In the genomic region with DNA sequence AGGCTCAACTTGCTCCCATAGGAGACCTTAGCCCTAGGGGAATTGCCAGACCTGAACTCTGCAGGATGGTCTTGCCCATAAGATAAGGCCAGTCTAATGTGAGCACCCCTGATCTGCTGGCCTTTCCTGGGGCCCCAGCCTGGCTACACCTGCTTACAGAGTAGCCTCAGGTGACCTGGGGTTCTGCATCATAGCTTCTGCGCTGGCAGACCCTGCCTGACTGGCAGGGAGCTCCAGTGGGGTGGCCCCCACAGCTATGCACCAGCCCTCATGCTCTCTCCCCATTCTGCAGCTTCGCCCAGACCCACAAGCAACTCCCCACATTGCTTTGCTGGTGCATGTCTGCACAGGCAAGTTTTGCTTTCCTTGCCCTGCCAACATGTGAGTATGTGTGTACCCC, we compare ENCODE assay signal across 1 cellular context.
TF ChIP-seq lines count a peak whose summit lies in the region.

No MANE protein-coding gene starts in this region.

TF ChIP-seq in H1, 55 proteins besides CTCF, POLR2A, EP300 and RAD21:
- TF ChIP-seq CHD7 (IDR thresholded peaks at IDR 0.05; ENCODE audit: insufficient replicate concordance, low read length), result no peak
- no peak for TF ChIP-seq TAF1 (IDR thresholded peaks at IDR 0.05; ENCODE audit: low read depth, low read length)
- no peak for TF ChIP-seq PHF8 (conservative IDR thresholded peaks at IDR 0.05; ENCODE audit: low read depth, low read length)
- TF ChIP-seq BACH1 (IDR thresholded peaks at IDR 0.05; ENCODE audit: low read length), result no peak
- TF ChIP-seq, protein P1, sequence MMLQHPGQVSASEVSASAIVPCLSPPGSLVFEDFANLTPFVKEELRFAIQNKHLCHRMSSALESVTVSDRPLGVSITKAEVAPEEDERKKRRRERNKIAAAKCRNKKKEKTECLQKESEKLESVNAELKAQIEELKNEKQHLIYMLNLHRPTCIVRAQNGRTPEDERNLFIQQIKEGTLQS (IDR thresholded peaks at IDR 0.05; ENCODE audit: insufficient read depth, low read depth, low read length), result no peak
- no peak for TF ChIP-seq TAF7 (optimal IDR thresholded peaks at IDR 0.05; ENCODE audit: borderline replicate concordance, low read depth, low read length)
- TF ChIP-seq NRF1 (IDR thresholded peaks at IDR 0.05; ENCODE audit: low read depth, low read length), result no peak
- no peak for TF ChIP-seq SP2 (IDR thresholded peaks at IDR 0.05; ENCODE audit: low read length)
- TF ChIP-seq POLR2AphosphoS5 (IDR thresholded peaks at IDR 0.05; ENCODE audit: low read depth, low read length), result no peak
- TF ChIP-seq BCL11A (IDR thresholded peaks at IDR 0.05; ENCODE audit: low read depth in 2 of 2, low read length in 2 of 2), result no peak
- TF ChIP-seq SP4 (IDR thresholded peaks at IDR 0.05; ENCODE audit: low read length), result no peak
- no peak for TF ChIP-seq JUN (IDR thresholded peaks at IDR 0.05; ENCODE audit: low read depth, low read length)
- TF ChIP-seq SIX5 (IDR thresholded peaks at IDR 0.05; ENCODE audit: low read depth, low read length), result no peak
- TF ChIP-seq CBX8 (IDR thresholded peaks at IDR 0.05; ENCODE audit: borderline replicate concordance, low read depth, low read length), result no peak
- TF ChIP-seq GTF2F1 (IDR thresholded peaks at IDR 0.05; ENCODE audit: borderline replicate concordance, low read depth, low read length), result no peak
